In the genomic region with DNA sequence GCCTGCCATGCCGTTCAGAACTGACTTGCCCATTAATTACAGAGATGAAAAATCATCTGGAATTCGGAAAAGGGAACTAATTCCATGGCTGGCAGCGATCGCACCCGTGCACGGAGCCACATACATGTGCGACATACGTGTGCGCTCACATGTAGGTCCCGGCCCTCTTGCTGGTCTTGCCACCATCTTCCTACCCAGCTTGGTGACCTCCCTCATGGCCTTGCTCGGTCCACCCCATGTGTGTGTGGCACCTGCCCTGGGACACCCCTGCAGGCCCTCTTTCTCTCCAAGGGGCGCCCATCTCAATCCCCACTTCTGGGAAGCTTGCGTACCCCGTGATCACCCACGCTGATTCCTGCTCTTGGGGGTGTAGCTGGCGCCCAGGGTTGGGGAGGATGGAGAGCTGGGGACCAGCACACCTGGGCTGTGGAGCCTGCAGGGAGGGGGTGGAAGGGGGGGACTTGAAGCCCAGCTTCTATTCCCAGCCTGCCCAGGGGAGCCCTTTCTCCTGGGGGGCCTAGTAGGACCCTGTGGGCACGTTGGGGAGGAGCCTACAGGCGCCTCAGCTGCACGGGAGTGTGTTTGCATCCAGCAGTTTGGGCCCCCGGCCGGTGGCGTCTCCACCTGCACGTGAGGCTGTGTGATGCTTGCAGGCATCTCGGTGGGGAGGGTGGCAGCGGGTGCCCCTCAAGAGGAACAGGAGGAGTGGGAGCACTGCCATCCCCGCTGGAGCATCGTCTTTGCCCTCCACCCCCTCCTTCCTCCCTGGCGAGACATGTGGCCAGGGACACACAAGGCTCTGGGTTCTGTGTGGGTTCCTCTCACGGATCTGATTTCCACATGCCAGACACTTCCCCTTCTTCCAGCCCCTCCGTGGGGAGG, we compare ENCODE assay signal across 8 cellular contexts.
DNase-seq lines count a peak whose midpoint lies in the region; ATAC-seq, FAIRE-seq and TF ChIP-seq lines count a peak whose summit lies in the region.
"Not testable (repeated sequence)": the region's sequence is repeated elsewhere in the genome, so short reads cannot be mapped to it uniquely, and the experiment has no call there.

No MANE protein-coding gene starts in this region.

- H3K9me1 ChIP-seq in K562 (ENCODE audit: control insufficient read depth, insufficient read depth, low read length) = not testable (repeated sequence)

- not testable (repeated sequence) for H3K27me3 ChIP-seq in PC-9 (ENCODE audit: insufficient read depth, low read depth); K562 (ENCODE audit: control insufficient read depth in 2 of 2, insufficient read depth in 2 of 2, low read length in 2 of 2)

- BruUV-seq in PC-9 (replicated peaks; lab: Mats Ljungman, UMichigan) = TSS peak; percentile 17
- not testable (repeated sequence) for BruUV-seq in K562 (replicated peaks; lab: Mats Ljungman, UMichigan)

- not testable (repeated sequence) for FAIRE-seq in K562 (lab: Jason Lieb, UNC)

- TF ChIP-seq EP300 in K562 (IDR thresholded peaks at IDR 0.05; ENCODE audit: low read length) = not testable (repeated sequence)

- not testable (repeated sequence) for H3K36me3 Mint-ChIP-seq in CD14-positive monocyte; activated CD4-positive, alpha-beta memory T cell treated with anti-CD3 and anti-CD28 coated beads, Interleukin-2, amount 10 ng/mL, durations not matched to agents 7 days and 5 days (ENCODE audit: low read depth); naive B cell; progenitor cell of endocrine pancreas (ENCODE audit: insufficient read depth)

- H3K27ac Mint-ChIP-seq in CD14-positive monocyte = peak overlapping the region in 2 of 7 donors; percentile 46 to 73
- H3K27ac Mint-ChIP-seq in activated CD4-positive, alpha-beta memory T cell treated with anti-CD3 and anti-CD28 coated beads, Interleukin-2, amount 10 ng/mL, durations not matched to agents 7 days and 5 days = not testable (repeated sequence)
- peak overlapping the region in 2 of 6 donors; percentile 63 to 79 for H3K27ac Mint-ChIP-seq in naive B cell
- H3K27ac Mint-ChIP-seq in progenitor cell of endocrine pancreas = peak overlapping the region; percentile 41

- ATAC-seq in K562; left cardiac atrium; naive B cell (ENCODE audit: low read depth in 2 of 2): not testable (repeated sequence)

- H3K9me3 ChIP-seq in HEK293 (ENCODE audit: control insufficient read depth, insufficient read depth, low read depth, low read length); PC-9 (ENCODE audit: insufficient read depth, low read depth); K562 (replicated peaks; ENCODE audit: control insufficient read depth, insufficient read depth, low read depth, low read length): not testable (repeated sequence)

- H3K27ac ChIP-seq in HEK293 (ENCODE audit: extremely low read depth, low read depth, low read length); PC-9; K562 (ENCODE audit: extremely low read depth, low read depth, low read length): not testable (repeated sequence)

- peak; percentile 46 for DNase-seq in CD14-positive monocyte (ENCODE audit: low spot score)
- DNase-seq in PC-9; activated CD4-positive, alpha-beta memory T cell treated with anti-CD3 and anti-CD28 coated beads, Interleukin-2, amount 10 ng/mL, durations not matched to agents 7 days and 5 days; K562 (ENCODE audit: extremely low read depth in 1 of 4, low spot score in 3 of 4); naive B cell; progenitor cell of endocrine pancreas (ENCODE audit: low spot score, unreplicated experiment): not testable (repeated sequence)
- peak; percentile 8 for DNase-seq in left cardiac atrium

- H3K9me3 Mint-ChIP-seq in CD14-positive monocyte; activated CD4-positive, alpha-beta memory T cell treated with anti-CD3 and anti-CD28 coated beads, Interleukin-2, amount 10 ng/mL, durations not matched to agents 7 days and 5 days; naive B cell; progenitor cell of endocrine pancreas (ENCODE audit: low read depth): not testable (repeated sequence)

- H3K36me3 ChIP-seq in HEK293 (ENCODE audit: control insufficient read depth in 2 of 2, insufficient read depth in 1 of 2, low read length in 2 of 2); PC-9 (ENCODE audit: low read depth); K562 (ENCODE audit: control insufficient read depth, insufficient read depth, low read length): not testable (repeated sequence)

- H2AFZ ChIP-seq in PC-9; K562 (ENCODE audit: low read depth, low read length): not testable (repeated sequence)

- not testable (repeated sequence) for TF ChIP-seq CTCF in CD14-positive monocyte (IDR thresholded peaks at IDR 0.05); HEK293 (tag by site-specific recombination; IDR thresholded peaks at IDR 0.05); PC-9 (conservative IDR thresholded peaks at IDR 0.05); K562 (IDR thresholded peaks at IDR 0.05 in 2 of 3, conservative IDR thresholded peaks at IDR 0.05 in 1 of 3; ENCODE audit: insufficient read depth in 2 of 3, low read depth in 1 of 3, low read length in 3 of 3); progenitor cell of endocrine pancreas (IDR thresholded peaks at IDR 0.05; ENCODE audit: unreplicated experiment)

- H3K4me2 ChIP-seq in PC-9; K562 (ENCODE audit: insufficient read depth, low read length): not testable (repeated sequence)

- H3K4me1 Mint-ChIP-seq in CD14-positive monocyte (peaks cover 45% of the 10 kb centered on the region), naive B cell (peaks cover 33 to 43% (median 40%) of the 10 kb centered on the region in 3 donors), progenitor cell of endocrine pancreas (ENCODE audit: low read depth) (peaks cover 12% of the 10 kb centered on the region)
- H3K4me1 Mint-ChIP-seq in activated CD4-positive, alpha-beta memory T cell treated with anti-CD3 and anti-CD28 coated beads, Interleukin-2, amount 10 ng/mL, durations not matched to agents 7 days and 5 days = peaks cover 25% of the 10 kb centered on the region

- not testable (repeated sequence) for H3K9ac ChIP-seq in K562 (ENCODE audit: insufficient read depth in 1 of 2, low read depth in 2 of 2, low read length in 2 of 2)

- H3K4me3 Mint-ChIP-seq in CD14-positive monocyte (peak overlapping the region in 1 of 2 donors; percentile 16), naive B cell (peak overlapping the region in 6 of 8 donors; percentile 50 to 97 (median 84)), progenitor cell of endocrine pancreas (ENCODE audit: low read depth) (peak overlapping the region; percentile 92)
- peak overlapping the region; percentile 68 for H3K4me3 Mint-ChIP-seq in activated CD4-positive, alpha-beta memory T cell treated with anti-CD3 and anti-CD28 coated beads, Interleukin-2, amount 10 ng/mL, durations not matched to agents 7 days and 5 days

- not testable (repeated sequence) for H3F3A ChIP-seq in PC-9 (ENCODE audit: insufficient read depth, low read depth)

- WGBS in K562 (ENCODE audit: insufficient coverage, low coverage, missing lambda C conversion rate) = 79% methylated on average over 14 of the region's 30 CpGs

- POLR2A ChIA-PET in HEK293 (lab: Yijun Ruan, JAX); PC-9 (lab: Charles Lee; ENCODE audit: unreplicated experiment); activated CD4-positive, alpha-beta memory T cell treated with anti-CD3 and anti-CD28 coated beads, Interleukin-2, amount 10 ng/mL, durations not matched to agents 7 days and 5 days (lab: Charles Lee): not testable (repeated sequence)
- POLR2A ChIA-PET in K562 (lab: Yijun Ruan, JAX) = interaction anchor here (0.6 kb wide), 1 partner anchor 113 kb away, joined by 4 read pairs; no protein-coding TSS in a partner anchor

- not testable (repeated sequence) for TF ChIP-seq RAD21 in K562 (CRISPR knock-in tag; conservative IDR thresholded peaks at IDR 0.05 in 1 of 2, IDR thresholded peaks at IDR 0.05 in 1 of 2)

- not testable (repeated sequence) for H4K20me1 ChIP-seq in PC-9 (ENCODE audit: insufficient read depth); K562 (replicated peaks; ENCODE audit: control insufficient read depth, insufficient read depth, low read length)

- not testable (repeated sequence) for H3K4me1 ChIP-seq in HEK293 (ENCODE audit: control insufficient read depth, insufficient read depth, low read length); PC-9 (replicated peaks; ENCODE audit: insufficient read depth)
- H3K4me1 ChIP-seq in K562 (replicated peaks in 1 of 2; ENCODE audit: control insufficient read depth in 2 of 2, insufficient read depth in 2 of 2, low read length in 2 of 2) = peaks cover 0 to 39% of the 10 kb centered on the region in 2 experiments; a peak in 3 of 5 replicates

- in situ Hi-C loops in K562 (cut with MboI) = loop anchor here (5.0 to 25.0 kb wide), 3 partner anchors 160 to 607 kb away; a partner anchor contains a TSS

- H3K9me2 ChIP-seq in PC-9 (ENCODE audit: insufficient read depth) = not testable (repeated sequence)

- H3K79me2 ChIP-seq in PC-9 (ENCODE audit: low read depth) (peaks cover 31% of the 10 kb centered on the region), K562 (ENCODE audit: control insufficient read depth, insufficient read depth, low read length) (peaks cover 61% of the 10 kb centered on the region)

- intact Hi-C loops in CD14-positive monocyte (cut with micrococcal nuclease); left cardiac atrium (cut with DNase I): not testable (repeated sequence)
- intact Hi-C loops in PC-9 (cut with micrococcal nuclease; ENCODE audit: unreplicated experiment) (loop anchor here (10.0 kb wide), 1 partner anchor 237 kb away; a partner anchor contains a TSS), K562 (cut with micrococcal nuclease) (loop anchor here (10.0 kb wide), 1 partner anchor 147 kb away; no protein-coding TSS in a partner anchor)

- CTCF ChIA-PET in HEK293 (lab: Yijun Ruan, JAX); K562 (lab: Yijun Ruan, JAX; ENCODE audit: low intra/inter-chr PET ratio): not testable (repeated sequence)
- CTCF ChIA-PET in PC-9 (lab: Charles Lee) = interaction anchor here (0.6 kb wide), 1 partner anchor 934 kb away, joined by 3 read pairs; no protein-coding TSS in a partner anchor
- CTCF ChIA-PET in activated CD4-positive, alpha-beta memory T cell treated with anti-CD3 and anti-CD28 coated beads, Interleukin-2, amount 10 ng/mL, durations not matched to agents 7 days and 5 days (lab: Charles Lee) = interaction anchor here (0.6 kb wide), 1 partner anchor 42 kb away, joined by 4 read pairs; no protein-coding TSS in a partner anchor

- H3K27me3 Mint-ChIP-seq in CD14-positive monocyte (ENCODE audit: low read depth in 3 of 3) = peaks cover 3 to 11% (median 10%) of the 10 kb centered on the region in 3 donors
- H3K27me3 Mint-ChIP-seq in activated CD4-positive, alpha-beta memory T cell treated with anti-CD3 and anti-CD28 coated beads, Interleukin-2, amount 10 ng/mL, durations not matched to agents 7 days and 5 days = peaks cover 38% of the 10 kb centered on the region
- H3K27me3 Mint-ChIP-seq in naive B cell = peaks cover 0 to 15% (median 8%) of the 10 kb centered on the region in 3 donors
- H3K27me3 Mint-ChIP-seq in progenitor cell of endocrine pancreas = not testable (repeated sequence)

- TF ChIP-seq POLR2A in K562 (conservative IDR thresholded peaks at IDR 0.05) = not testable (repeated sequence)

- H3K4me3 ChIP-seq in HEK293 (ENCODE audit: low read depth, low read length); PC-9; K562: not testable (repeated sequence)
